10 cellular contexts compared by ENCODE assay signal in the genomic region with DNA sequence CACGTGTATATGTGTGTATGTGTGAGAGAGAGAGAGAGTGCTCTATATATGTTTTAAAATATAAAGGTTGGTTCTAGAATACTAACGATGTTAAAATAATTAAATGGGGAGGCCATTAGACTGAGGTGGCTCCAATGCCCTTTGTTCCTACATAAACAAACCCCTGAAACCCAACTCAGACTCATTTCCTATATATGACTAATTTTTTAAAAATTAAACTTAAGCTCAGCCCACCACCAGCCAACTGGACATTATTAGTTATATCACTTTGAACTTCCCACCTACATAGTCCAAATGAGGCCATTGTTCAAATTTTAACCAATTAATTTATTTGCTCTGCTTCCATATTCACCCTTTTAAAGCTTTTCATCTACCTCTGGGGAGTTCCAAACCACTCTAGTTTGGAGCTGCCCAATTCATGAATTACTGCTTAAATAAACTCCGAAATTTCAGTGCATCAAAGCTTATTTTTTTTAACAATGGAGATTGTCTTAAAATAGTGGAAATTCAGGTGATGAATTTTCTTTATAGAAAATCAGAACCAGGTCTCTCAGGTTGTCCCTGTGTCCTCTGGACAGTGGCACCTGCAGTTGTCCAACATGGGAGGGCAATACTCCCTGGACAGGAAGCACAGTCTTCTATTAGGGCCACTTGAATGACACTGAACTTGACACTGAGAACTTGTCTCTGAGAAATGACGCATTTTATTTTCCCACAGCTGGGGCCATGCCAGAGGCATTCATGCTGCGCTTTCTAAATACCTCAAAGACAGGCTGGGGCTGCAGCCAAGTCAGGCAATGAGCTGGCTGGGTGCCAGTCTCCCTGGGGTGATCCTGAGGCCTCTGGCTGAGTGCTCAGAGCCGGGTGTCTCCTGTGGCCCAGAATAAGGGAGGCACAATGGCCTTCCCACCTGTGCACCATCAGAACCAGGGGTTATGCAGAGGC.
DNase-seq lines count a peak whose midpoint lies in the region; ATAC-seq lines count a peak whose summit lies in the region.
"Had no signal": no experiment of that assay in that cellular context is flagged by ENCODE, and none has a peak within 500 bp of the region (broad histone marks: within the 10 kb centered on the region; RNA-seq: fewer than 3 reads in every experiment).

No MANE protein-coding gene starts in this region.

- no peaks in the 10 kb centered on the region for H3K9me3 ChIP-seq in SK-N-MC (ENCODE audit: low read depth, low read length)

- DNase-seq in HT1080 (ENCODE audit: low read depth) = peak; percentile 87
- peak; percentile 2 for DNase-seq in SK-N-MC (ENCODE audit: low read depth, low spot score)
- peak; percentile 93 for DNase-seq in cardiac septum (ENCODE audit: low spot score)
- DNase-seq in substantia nigra (lab: John Stamatoyannopoulos, UW) = peak in 27 of 49 donors; percentile 3 to 77 (median 17)
- no peak for DNase-seq in UCSD-AML1 (lab: John Stamatoyannopoulos, UW; ENCODE audit: unreplicated experiment)
- DNase-seq in cortex of kidney (lab: John Stamatoyannopoulos, UW) = no peak
- no peak for DNase-seq in stimulated activated CD8-positive, alpha-beta memory T cell treated with anti-CD3 and anti-CD28 coated beads, Interleukin-4, amount 100 ng/mL, for 48 hours
- DNase-seq: activated T-cell treated with anti-CD3 and anti-CD28 coated beads, Interleukin-2, amount 50 U/mL, for 1 hour had no signal

- H3K27ac ChIP-seq in SK-N-MC (no peak overlapping the region), substantia nigra (ENCODE audit: low read depth, low read length, poor library complexity, severe bottlenecking) (no peak overlapping the region)
- H3K27ac ChIP-seq: parathyroid adenoma had no signal

- intact Hi-C loops in cardiac septum (cut with DNase I) = no loop called here

- no peaks in the 10 kb centered on the region for H3K36me3 ChIP-seq in SK-N-MC (ENCODE audit: insufficient read depth, low read length)

- H3K4me3 ChIP-seq in SK-N-MC = no peak overlapping the region

- ATAC-seq in HG03097 (IDR thresholded peaks at IDR 0.05; ENCODE audit: low FRiP score, unreplicated experiment) = no peak

- no peak overlapping the region for H3K9ac ChIP-seq in SK-N-MC (ENCODE audit: insufficient read length)
- H3K9ac ChIP-seq: parathyroid adenoma had no signal

Comparison
In these comparisons a context has a peak if more than half of its experiments do, and no peak if none do; other contexts are left out.
1. DNase-seq: peak in HT1080 (single experiment), SK-N-MC (single experiment), cardiac septum (single experiment) and substantia nigra (27 of 49); none in UCSD-AML1 (single experiment), cortex of kidney (single experiment) and stimulated activated CD8-positive, alpha-beta memory T cell treated with anti-CD3 and anti-CD28 coated beads, Interleukin-4, amount 100 ng/mL, for 48 hours (single experiment).